Comparison of ENCODE assay signal across 26 cellular contexts in the genomic region with DNA sequence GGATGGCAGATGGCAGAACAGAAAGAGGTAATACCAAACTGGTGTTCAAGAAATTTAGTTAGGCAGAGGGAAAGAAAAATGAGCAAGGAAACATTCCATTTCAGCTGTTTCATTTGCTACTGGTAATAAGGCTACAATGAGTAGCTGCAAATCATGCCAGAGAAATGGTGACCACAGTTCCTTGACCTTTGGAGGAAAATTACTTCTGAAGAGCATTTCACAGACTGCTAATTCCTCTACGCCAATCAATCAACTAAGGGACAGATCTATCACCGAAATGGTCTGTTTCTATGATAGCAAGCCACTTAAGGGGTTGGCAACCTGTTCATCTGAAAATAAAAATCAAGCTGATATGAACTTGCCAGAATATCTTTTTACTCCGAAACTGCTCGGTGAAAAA.
A peak's percentile ranks its signal among the peaks of the same experiment; 100 is the strongest.
DNase-seq lines count a peak whose midpoint lies in the region; ATAC-seq and TF ChIP-seq lines count a peak whose summit lies in the region.
"Had no signal": no experiment of that assay in that cellular context is flagged by ENCODE, and none has a peak within 500 bp of the region (broad histone marks: within the 10 kb centered on the region; RNA-seq: fewer than 3 reads in every experiment).

No MANE protein-coding gene starts in this region.

- H2BK20ac ChIP-seq in IMR-90 (ENCODE audit: low read depth, low read length), result no peak overlapping the region

- no peak overlapping the region for H4K91ac ChIP-seq in IMR-90 (ENCODE audit: insufficient read depth, low read depth, low read length)
- no peak overlapping the region for H4K91ac ChIP-seq in mesenchymal stem cell (ENCODE audit: low read length)

- no peaks in the 10 kb centered on the region for H3K9me3 ChIP-seq in IMR-90 (ENCODE audit: control insufficient read depth, insufficient read depth, low read length)
- H3K9me3 ChIP-seq in mesenchymal stem cell (ENCODE audit: control insufficient read depth, low read length), result no peaks in the 10 kb centered on the region
- no peaks in the 10 kb centered on the region for H3K9me3 ChIP-seq in upper lobe of right lung
- H3K9me3 ChIP-seq: A549 had no signal

- POLR2A ChIA-PET in IMR-90 (lab: Charles Lee; ENCODE audit: unreplicated experiment), result no interaction called here

- TF ChIP-seq POLR2A in IMR-90 (IDR thresholded peaks at IDR 0.05; ENCODE audit: low read depth, low read length), result no peak

- H4K8ac ChIP-seq in IMR-90 (ENCODE audit: low read depth in 2 of 2, low read length in 2 of 2) (no peak overlapping the region), mesenchymal stem cell (ENCODE audit: low read length) (no peak overlapping the region)

- no TSS peak for BruUV-seq in IMR-90 (replicated peaks; lab: Mats Ljungman, UMichigan)

- ATAC-seq in IMR-90 (ENCODE audit: low read depth), result no peak
- ATAC-seq in upper lobe of right lung, result no peak
- ATAC-seq in HG03045 (IDR thresholded peaks at IDR 0.05; ENCODE audit: unreplicated experiment), result no peak
- ATAC-seq: A549, Panc1 had no signal

- no peak overlapping the region for H3K9ac ChIP-seq in IMR-90 (ENCODE audit: low read depth, low read length)
- H3K9ac ChIP-seq in mesenchymal stem cell (ENCODE audit: low read length), result no peak overlapping the region
- H3K9ac ChIP-seq: KMS-11 had no signal

- no peak overlapping the region for H3K18ac ChIP-seq in IMR-90 (ENCODE audit: low read depth, low read length)
- no peak overlapping the region for H3K18ac ChIP-seq in mesenchymal stem cell (ENCODE audit: low read depth in 1 of 2, low read length in 2 of 2)

- no peak overlapping the region for H4K5ac ChIP-seq in IMR-90 (ENCODE audit: low read depth, low read length)

- no peak overlapping the region for H3K27ac ChIP-seq in IMR-90 (ENCODE audit: insufficient read depth, low read length)
- H3K27ac ChIP-seq in mesenchymal stem cell (ENCODE audit: low read length, poor library complexity, severe bottlenecking), result no peak overlapping the region
- no peak overlapping the region for H3K27ac ChIP-seq in upper lobe of right lung
- H3K27ac ChIP-seq: A549, KMS-11, SK-N-MC had no signal

- H3K36me3 ChIP-seq in IMR-90 (ENCODE audit: control insufficient read depth, insufficient read depth, low read length), result peaks cover 5% of the 10 kb centered on the region
- peaks cover 0 to 3% of the 10 kb centered on the region in 2 experiments for H3K36me3 ChIP-seq in mesenchymal stem cell (ENCODE audit: control insufficient read depth in 1 of 2, insufficient read depth in 2 of 2, low read depth in 1 of 2, low read length in 2 of 2)
- H3K36me3 ChIP-seq in upper lobe of right lung, result no peaks in the 10 kb centered on the region

- no peak overlapping the region for H2AK9ac ChIP-seq in IMR-90 (replicated peaks; ENCODE audit: low read depth, low read length, poor library complexity)

- DNase-seq in GM04503 (ENCODE audit: low read depth) (peak; percentile 6), IMR-90 (peak; percentile 7), RPMI7951 (ENCODE audit: low read depth) (peak; percentile 21), mesenchymal stem cell (peak; percentile 22), upper lobe of right lung (no peak), DMS53 treated with DMSO at 0.1 percent for 48 hours (lab: John Stamatoyannopoulos, UW; ENCODE audit: unreplicated experiment) (no peak), NCI-H510A treated with DMSO at 0.1 percent for 48 hours (lab: John Stamatoyannopoulos, UW) (no peak)
- DNase-seq: C1 segment of cervical spinal cord; CD4-positive, alpha-beta memory T cell; COR-L47; DMS53; EL; GDM1; NCI-H1048; NCI-H1417; NCI-H1694; NCI-H2029 treated with DMSO at 0.1 percent for 48 hours; NCI-H226; NCI-H524; NCI-H774; SIG-M5 had no signal

- no peak overlapping the region for H2BK15ac ChIP-seq in IMR-90 (ENCODE audit: low read depth, low read length)
- H2BK15ac ChIP-seq in mesenchymal stem cell (ENCODE audit: low read depth, poor library complexity, severe bottlenecking), result no peak overlapping the region

- no peak overlapping the region for H2AFZ ChIP-seq in IMR-90 (replicated peaks; ENCODE audit: low read length, poor library complexity)
- H2AFZ ChIP-seq in mesenchymal stem cell (ENCODE audit: low read depth, low read length), result no peak overlapping the region

- no peak for TF ChIP-seq CTCF in IMR-90 (conservative IDR thresholded peaks at IDR 0.05; ENCODE audit: low read depth, low read length)
- no peak for TF ChIP-seq CTCF in upper lobe of right lung (IDR thresholded peaks at IDR 0.05)

- H3K4ac ChIP-seq in IMR-90 (ENCODE audit: low read depth, low read length) (no peak overlapping the region), mesenchymal stem cell (ENCODE audit: low read depth in 1 of 2, low read length in 2 of 2) (no peak overlapping the region)

- H3K4me2 ChIP-seq in IMR-90 (ENCODE audit: low read depth, low read length) (no peak overlapping the region), mesenchymal stem cell (ENCODE audit: low read length, poor library complexity, severe bottlenecking) (no peak overlapping the region)
- H3K4me2 ChIP-seq: A549, KMS-11 had no signal

- CTCF ChIA-PET in IMR-90 (lab: Yijun Ruan, JAX), result interaction anchor here (0.6 kb wide), 1 partner anchor 334 kb away, joined by 4 read pairs; no protein-coding TSS in a partner anchor

- H2AK5ac ChIP-seq in IMR-90 (ENCODE audit: low read depth, low read length) (no peak overlapping the region), mesenchymal stem cell (ENCODE audit: low read length, severe bottlenecking) (no peak overlapping the region)

- dilution Hi-C loops in IMR-90 (cut with HindIII; ENCODE audit: low sequenced_read_pairs, unreplicated experiment), result no loop called here

- intact Hi-C loops in IMR-90 (cut with micrococcal nuclease), result no loop called here
- intact Hi-C loops in upper lobe of right lung (cut with DNase I), result no loop called here

- TF ChIP-seq RAD21 in IMR-90 (IDR thresholded peaks at IDR 0.05; ENCODE audit: low read length), result no peak

- H3K9me1 ChIP-seq in IMR-90 (ENCODE audit: insufficient read depth, low read length), result no peaks in the 10 kb centered on the region

- H3K56ac ChIP-seq in IMR-90 (ENCODE audit: extremely low read depth, insufficient read depth, low read length), result no peak overlapping the region

- H3K27me3 ChIP-seq in IMR-90 (ENCODE audit: control insufficient read depth, insufficient read depth, low read length), result no peaks in the 10 kb centered on the region
- H3K27me3 ChIP-seq in mesenchymal stem cell (ENCODE audit: control insufficient read depth in 1 of 2, insufficient read depth in 1 of 2, low read length in 2 of 2), result no peaks in the 10 kb centered on the region
- no peaks in the 10 kb centered on the region for H3K27me3 ChIP-seq in upper lobe of right lung

- no peak overlapping the region for H3K14ac ChIP-seq in IMR-90 (replicated peaks; ENCODE audit: low read depth, low read length)
- no peak overlapping the region for H3K14ac ChIP-seq in mesenchymal stem cell (ENCODE audit: low read length in 2 of 2)

- H3K4me1 ChIP-seq in IMR-90 (ENCODE audit: control insufficient read depth, insufficient read depth, low read length) (no peaks in the 10 kb centered on the region; the same call in 1 of the 2 replicates), mesenchymal stem cell (ENCODE audit: control insufficient read depth, insufficient read depth, low read depth, low read length) (no peaks in the 10 kb centered on the region), upper lobe of right lung (no peaks in the 10 kb centered on the region)
- H3K4me1 ChIP-seq: A549 had no signal

- in situ Hi-C loops in IMR-90 (cut with MboI; ENCODE audit: low sequenced_read_pairs), result no loop called here

- H4K20me1 ChIP-seq in IMR-90 (ENCODE audit: insufficient read depth, low read length), result no peaks in the 10 kb centered on the region; the same call in 1 of the 2 replicates

- H3K79me1 ChIP-seq in IMR-90 (ENCODE audit: low read depth in 1 of 2, low read length in 2 of 2) (peaks cover 14 to 35% of the 10 kb centered on the region in 2 experiments; a peak in 3 of 4 replicates), mesenchymal stem cell (replicated peaks; ENCODE audit: low read length, poor library complexity, severe bottlenecking) (peaks cover 13% of the 10 kb centered on the region)

- H2BK5ac ChIP-seq in IMR-90 (ENCODE audit: low read depth, low read length, poor library complexity, severe bottlenecking) (no peak overlapping the region), mesenchymal stem cell (ENCODE audit: low read depth, low read length, poor library complexity, severe bottlenecking) (no peak overlapping the region)

- no peak overlapping the region for H3K23ac ChIP-seq in IMR-90 (ENCODE audit: low read depth, low read length)
- no peak overlapping the region for H3K23ac ChIP-seq in mesenchymal stem cell (ENCODE audit: low read length in 2 of 2)

- H2BK12ac ChIP-seq in mesenchymal stem cell (ENCODE audit: low read length in 2 of 2), result no peak overlapping the region

- 80% methylated on average over 2 of the region's 4 CpGs; no CpG with 5 or more reads in 1 of the 2 experiments for whole genome bisulfite sequencing in IMR-90 (ENCODE audit: extremely low coverage in 2 of 2, insufficient read length in 1 of 2), 2 experiments
- WGBS in mesenchymal stem cell, result 61% methylated on average over 2 of the region's 4 CpGs

- H2BK120ac ChIP-seq in IMR-90 (ENCODE audit: low read depth, low read length) (no peak overlapping the region), mesenchymal stem cell (ENCODE audit: low read depth, low read length) (no peak overlapping the region)

- H3K4me3 ChIP-seq in IMR-90 (ENCODE audit: insufficient read depth, low read depth, low read length) (no peak overlapping the region), mesenchymal stem cell (ENCODE audit: insufficient read depth in 1 of 2, low read depth in 1 of 2, low read length in 2 of 2) (no peak overlapping the region), upper lobe of right lung (no peak overlapping the region)
- H3K4me3 ChIP-seq: A549, SK-N-MC had no signal

TF ChIP-seq in IMR-90, 13 proteins besides CTCF, POLR2A, EP300 and RAD21 (continues in another document):
- TF ChIP-seq MXI1 (IDR thresholded peaks at IDR 0.05; ENCODE audit: borderline replicate concordance, low read depth, low read length) (no peak), ELK1 (IDR thresholded peaks at IDR 0.05; ENCODE audit: borderline replicate concordance, low read depth, low read length) (no peak), MAFK (IDR thresholded peaks at IDR 0.05; ENCODE audit: low read depth, low read length) (no peak), NFE2L2 (IDR thresholded peaks at IDR 0.05; ENCODE audit: low read depth, low read length) (no peak)

Comparison
In these comparisons a context has a peak if more than half of its experiments do, and no peak if none do; other contexts are left out.
1. DNase-seq: peak in GM04503 (single experiment), IMR-90 (single experiment), RPMI7951 (single experiment) and mesenchymal stem cell (single experiment); none in upper lobe of right lung (single experiment), DMS53 treated with DMSO at 0.1 percent for 48 hours (single experiment) and NCI-H510A treated with DMSO at 0.1 percent for 48 hours (single experiment).